1 cellular context compared by ENCODE assay signal in the genomic region with DNA sequence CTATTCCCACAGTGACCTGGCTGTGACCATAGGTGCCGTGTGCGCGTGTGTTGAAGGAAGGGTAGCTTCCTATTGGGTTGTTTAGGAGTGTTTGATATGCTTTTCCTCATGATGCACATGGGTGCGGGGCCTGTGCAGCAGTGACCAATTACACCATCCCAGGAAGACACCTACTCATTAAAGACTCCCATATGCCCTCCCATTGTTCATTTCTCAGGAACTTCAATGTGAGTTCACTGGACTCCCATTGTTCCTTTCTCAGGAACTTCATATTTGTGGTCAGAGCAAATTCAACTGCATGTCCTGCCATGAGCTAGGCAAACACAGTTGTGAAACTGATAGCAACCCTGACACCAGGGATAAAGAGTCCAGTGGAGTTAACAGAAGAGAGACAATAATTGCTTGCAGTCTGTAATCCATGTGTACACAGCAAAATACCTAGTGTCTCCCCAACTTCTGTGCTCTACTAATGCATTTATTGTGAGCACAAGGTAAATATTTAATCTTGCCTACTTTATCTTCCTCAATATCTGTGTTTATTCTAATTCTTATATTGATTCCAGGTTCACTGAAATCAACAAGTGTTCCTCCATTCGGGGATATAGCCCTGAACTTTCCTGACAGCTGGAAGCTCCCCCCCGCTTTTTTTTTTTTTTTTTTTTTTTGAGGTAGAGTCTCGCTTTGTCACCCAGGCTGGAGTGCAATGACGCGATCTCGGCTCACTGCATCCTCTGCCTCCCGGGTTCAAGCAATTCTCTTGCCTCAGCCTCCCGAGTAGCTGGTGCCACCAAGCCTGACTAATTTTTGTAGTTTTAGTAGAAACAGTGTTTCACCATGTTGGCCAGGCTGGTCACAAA.
TF ChIP-seq lines count a peak whose summit lies in the region.

No MANE protein-coding gene starts in this region.

TF ChIP-seq in GM23338, 12 proteins besides CTCF, POLR2A, EP300 and RAD21 (continued from another document):
- no peak for TF ChIP-seq ZNF462 (CRISPR knock-in tag; IDR thresholded peaks at IDR 0.05)
- TF ChIP-seq CREB1 (CRISPR knock-in tag; IDR thresholded peaks at IDR 0.05; ENCODE audit: low read depth) = no peak
- TF ChIP-seq JUNB (IDR thresholded peaks at IDR 0.05; ENCODE audit: unreplicated experiment) = no peak
- TF ChIP-seq EZH2 (IDR thresholded peaks at IDR 0.05; ENCODE audit: low read depth, unreplicated experiment) = no peak
- TF ChIP-seq, protein P1, sequence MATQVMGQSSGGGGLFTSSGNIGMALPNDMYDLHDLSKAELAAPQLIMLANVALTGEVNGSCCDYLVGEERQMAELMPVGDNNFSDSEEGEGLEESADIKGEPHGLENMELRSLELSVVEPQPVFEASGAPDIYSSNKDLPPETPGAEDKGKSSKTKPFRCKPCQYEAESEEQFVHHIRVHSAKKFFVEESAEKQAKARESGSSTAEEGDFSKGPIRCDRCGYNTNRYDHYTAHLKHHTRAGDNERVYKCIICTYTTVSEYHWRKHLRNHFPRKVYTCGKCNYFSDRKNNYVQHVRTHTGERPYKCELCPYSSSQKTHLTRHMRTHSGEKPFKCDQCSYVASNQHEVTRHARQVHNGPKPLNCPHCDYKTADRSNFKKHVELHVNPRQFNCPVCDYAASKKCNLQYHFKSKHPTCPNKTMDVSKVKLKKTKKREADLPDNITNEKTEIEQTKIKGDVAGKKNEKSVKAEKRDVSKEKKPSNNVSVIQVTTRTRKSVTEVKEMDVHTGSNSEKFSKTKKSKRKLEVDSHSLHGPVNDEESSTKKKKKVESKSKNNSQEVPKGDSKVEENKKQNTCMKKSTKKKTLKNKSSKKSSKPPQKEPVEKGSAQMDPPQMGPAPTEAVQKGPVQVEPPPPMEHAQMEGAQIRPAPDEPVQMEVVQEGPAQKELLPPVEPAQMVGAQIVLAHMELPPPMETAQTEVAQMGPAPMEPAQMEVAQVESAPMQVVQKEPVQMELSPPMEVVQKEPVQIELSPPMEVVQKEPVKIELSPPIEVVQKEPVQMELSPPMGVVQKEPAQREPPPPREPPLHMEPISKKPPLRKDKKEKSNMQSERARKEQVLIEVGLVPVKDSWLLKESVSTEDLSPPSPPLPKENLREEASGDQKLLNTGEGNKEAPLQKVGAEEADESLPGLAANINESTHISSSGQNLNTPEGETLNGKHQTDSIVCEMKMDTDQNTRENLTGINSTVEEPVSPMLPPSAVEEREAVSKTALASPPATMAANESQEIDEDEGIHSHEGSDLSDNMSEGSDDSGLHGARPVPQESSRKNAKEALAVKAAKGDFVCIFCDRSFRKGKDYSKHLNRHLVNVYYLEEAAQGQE (IDR thresholded peaks at IDR 0.05; ENCODE audit: unreplicated experiment) = no peak
